Comparison of ENCODE assay signal across 1 cellular context in the genomic region with DNA sequence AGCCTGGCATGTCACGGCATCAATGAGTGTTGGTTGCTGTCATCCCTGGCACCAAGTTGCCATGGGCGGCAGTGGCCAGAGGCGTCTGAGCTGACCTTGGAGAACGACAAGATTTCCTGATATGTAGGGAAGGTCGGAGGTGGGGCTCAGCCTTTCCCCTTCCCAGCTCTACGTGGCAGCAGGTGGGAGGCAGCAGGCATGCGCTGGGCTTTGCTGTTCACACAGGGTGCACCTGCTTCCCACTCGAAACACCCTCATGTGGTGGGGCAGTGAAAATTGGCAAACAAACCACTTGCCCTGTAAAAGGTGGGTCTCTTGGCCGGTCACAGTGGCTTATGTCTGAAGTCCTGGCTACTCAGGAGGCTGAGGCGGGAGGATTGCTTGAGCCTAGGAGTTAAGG.
TF ChIP-seq lines count a peak whose summit lies in the region.

No MANE protein-coding gene starts in this region.

TF ChIP-seq in H1, 55 proteins besides CTCF, POLR2A, EP300 and RAD21:
- TF ChIP-seq EGR1 (IDR thresholded peaks at IDR 0.05; ENCODE audit: borderline replicate concordance, low read depth, low read length) (no peak), HDAC6 (IDR thresholded peaks at IDR 0.05; ENCODE audit: low read depth, low read length) (no peak), SUZ12 (IDR thresholded peaks at IDR 0.05; ENCODE audit: low read length) (no peak), SIN3A (conservative IDR thresholded peaks at IDR 0.05 in 1 of 2, IDR thresholded peaks at IDR 0.05 in 1 of 2; ENCODE audit: low read depth in 1 of 2, low read length in 2 of 2) (no peak), EZH2 (IDR thresholded peaks at IDR 0.05; ENCODE audit: low read depth, low read length, severe bottlenecking) (no peak), CTBP2 (IDR thresholded peaks at IDR 0.05; ENCODE audit: borderline replicate concordance, insufficient read depth, insufficient read length, low read length) (no peak), ZNF274 (IDR thresholded peaks at IDR 0.05; ENCODE audit: borderline replicate concordance, extremely low read depth, low read length) (no peak), TEAD4 (IDR thresholded peaks at IDR 0.05; ENCODE audit: low read depth, low read length) (no peak), ASH2L (IDR thresholded peaks at IDR 0.05; ENCODE audit: low read length) (no peak), SP4 (IDR thresholded peaks at IDR 0.05; ENCODE audit: low read length) (no peak), BRCA1 (IDR thresholded peaks at IDR 0.05; ENCODE audit: low read depth, low read length) (no peak), POLR2AphosphoS5 (IDR thresholded peaks at IDR 0.05; ENCODE audit: low read depth, low read length) (no peak), SIX5 (IDR thresholded peaks at IDR 0.05; ENCODE audit: low read depth, low read length) (no peak), TAF7 (optimal IDR thresholded peaks at IDR 0.05; ENCODE audit: borderline replicate concordance, low read depth, low read length) (no peak), CBX8 (IDR thresholded peaks at IDR 0.05; ENCODE audit: borderline replicate concordance, low read depth, low read length) (no peak), SAP30 (IDR thresholded peaks at IDR 0.05; ENCODE audit: insufficient read depth, insufficient replicate concordance, low read length) (no peak)
- TF ChIP-seq, protein P1, sequence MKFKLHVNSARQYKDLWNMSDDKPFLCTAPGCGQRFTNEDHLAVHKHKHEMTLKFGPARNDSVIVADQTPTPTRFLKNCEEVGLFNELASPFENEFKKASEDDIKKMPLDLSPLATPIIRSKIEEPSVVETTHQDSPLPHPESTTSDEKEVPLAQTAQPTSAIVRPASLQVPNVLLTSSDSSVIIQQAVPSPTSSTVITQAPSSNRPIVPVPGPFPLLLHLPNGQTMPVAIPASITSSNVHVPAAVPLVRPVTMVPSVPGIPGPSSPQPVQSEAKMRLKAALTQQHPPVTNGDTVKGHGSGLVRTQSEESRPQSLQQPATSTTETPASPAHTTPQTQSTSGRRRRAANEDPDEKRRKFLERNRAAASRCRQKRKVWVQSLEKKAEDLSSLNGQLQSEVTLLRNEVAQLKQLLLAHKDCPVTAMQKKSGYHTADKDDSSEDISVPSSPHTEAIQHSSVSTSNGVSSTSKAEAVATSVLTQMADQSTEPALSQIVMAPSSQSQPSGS (IDR thresholded peaks at IDR 0.05; ENCODE audit: low read length), result no peak
- TF ChIP-seq, protein P2, sequence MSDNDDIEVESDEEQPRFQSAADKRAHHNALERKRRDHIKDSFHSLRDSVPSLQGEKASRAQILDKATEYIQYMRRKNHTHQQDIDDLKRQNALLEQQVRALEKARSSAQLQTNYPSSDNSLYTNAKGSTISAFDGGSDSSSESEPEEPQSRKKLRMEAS (IDR thresholded peaks at IDR 0.05), result no peak
